ENCODE assay signal across 15 cellular contexts in genomic region chr15:78925076-78925624, GRCh38.
"Had no signal": no experiment of that assay in that cellular context is flagged by ENCODE, and none has a peak within 500 bp of the region (broad histone marks: within the 10 kb centered on the region; RNA-seq: fewer than 3 reads in every experiment).

No MANE protein-coding gene starts in this region.

- H3K4me3 ChIP-seq: coronary artery, esophagus muscularis mucosa, psoas muscle, right lobe of liver, upper lobe of left lung had no signal

- ATAC-seq: activated CD8-positive, alpha-beta memory T cell treated with anti-CD3 and anti-CD28 coated beads, Interleukin-2, amount 10 ng/mL, durations not matched to agents 7 days and 5 days; naive thymus-derived CD8-positive, alpha-beta T cell; psoas muscle had no signal

- H3K9me3 ChIP-seq: esophagus muscularis mucosa, psoas muscle, right lobe of liver, upper lobe of left lung had no signal

- H3K4me1 Mint-ChIP-seq: activated CD8-positive, alpha-beta memory T cell treated with anti-CD3 and anti-CD28 coated beads, Interleukin-2, amount 10 ng/mL, durations not matched to agents 7 days and 5 days had no signal

- H3K27me3 Mint-ChIP-seq: activated CD8-positive, alpha-beta memory T cell treated with anti-CD3 and anti-CD28 coated beads, Interleukin-2, amount 10 ng/mL, durations not matched to agents 7 days and 5 days; activated naive CD4-positive, alpha-beta T cell treated with anti-CD3 and anti-CD28 coated beads, Interleukin-2, amount 10 ng/mL, durations not matched to agents 7 days and 5 days; naive thymus-derived CD8-positive, alpha-beta T cell had no signal

- H3K9me3 Mint-ChIP-seq: activated naive CD4-positive, alpha-beta T cell treated with anti-CD3 and anti-CD28 coated beads, Interleukin-2, amount 10 ng/mL, durations not matched to agents 7 days and 5 days; naive thymus-derived CD8-positive, alpha-beta T cell; T-helper 2 cell treated with Interferon-gamma antibody and Interleukin-4, amounts not matched to agents 5 μg/mL and 100 μg/mL, for 36 hours had no signal

- H3K27ac ChIP-seq: coronary artery, esophagus muscularis mucosa, psoas muscle, right lobe of liver had no signal

- H3K4me3 Mint-ChIP-seq: activated CD8-positive, alpha-beta memory T cell treated with anti-CD3 and anti-CD28 coated beads, Interleukin-2, amount 10 ng/mL, durations not matched to agents 7 days and 5 days; activated naive CD4-positive, alpha-beta T cell treated with anti-CD3 and anti-CD28 coated beads, Interleukin-2, amount 10 ng/mL, durations not matched to agents 7 days and 5 days; naive thymus-derived CD8-positive, alpha-beta T cell; T-helper 2 cell treated with Interferon-gamma antibody and Interleukin-4, amounts not matched to agents 5 μg/mL and 100 μg/mL, for 36 hours had no signal

- H3K27ac Mint-ChIP-seq: activated CD8-positive, alpha-beta memory T cell treated with anti-CD3 and anti-CD28 coated beads, Interleukin-2, amount 10 ng/mL, durations not matched to agents 7 days and 5 days; activated naive CD4-positive, alpha-beta T cell treated with anti-CD3 and anti-CD28 coated beads, Interleukin-2, amount 10 ng/mL, durations not matched to agents 7 days and 5 days had no signal

- H3K27me3 ChIP-seq: esophagus muscularis mucosa, right lobe of liver, upper lobe of left lung had no signal

- H3K4me1 ChIP-seq: esophagus muscularis mucosa, psoas muscle, right lobe of liver had no signal

- DNase-seq: activated CD4-positive, alpha-beta T cell treated with anti-CD3 and anti-CD28 coated beads for 1 hour; activated CD4-positive, alpha-beta T cell treated with anti-CD3 and anti-CD28 coated beads, Interleukin-2, amount 50 U/mL, for 48 hours; activated CD8-positive, alpha-beta memory T cell treated with anti-CD3 and anti-CD28 coated beads, Interleukin-2, amount 10 ng/mL, durations not matched to agents 7 days and 5 days; activated naive CD4-positive, alpha-beta T cell treated with anti-CD3 and anti-CD28 coated beads, Interleukin-2, amount 10 ng/mL, durations not matched to agents 7 days and 5 days; central memory CD4-positive, alpha-beta T cell; naive thymus-derived CD8-positive, alpha-beta T cell; occipital lobe; psoas muscle; stimulated activated CD4-positive, alpha-beta T cell treated with anti-CD3 and anti-CD28 coated beads, Interleukin-1b, Interleukin-23, amount 100 ng/mL, for 48 hours; stimulated activated naive CD4-positive, alpha-beta T cell treated with Interleukin-2 at 50 U/mL for 16 hours; upper lobe of left lung had no signal
